Comparison of ENCODE assay signal across 25 cellular contexts in genomic region chr10:118710487-118710886, GRCh38.
"Had no signal": no experiment of that assay in that cellular context is flagged by ENCODE, and none has a peak within 500 bp of the region (broad histone marks: within the 10 kb centered on the region; RNA-seq: fewer than 3 reads in every experiment).

No MANE protein-coding gene starts in this region.

- H3K4me3 ChIP-seq: coronary artery, gastrocnemius medialis, lung, mucosa of descending colon, psoas muscle, sigmoid colon, thoracic aorta, tibial nerve, vagina had no signal

- H3K27me3 ChIP-seq: gastrocnemius medialis, sigmoid colon, tibial nerve, vagina had no signal

- ATAC-seq: gastrocnemius medialis; left lobe of liver; mucosa of descending colon; natural killer cell treated with Interleukin-12 subunit alpha and Interleukin-12 subunit beta and Interleukin-15 and Interleukin-18, amount 100 ng/mL, for 72 hours; psoas muscle; right cardiac atrium; stimulated activated naive B cell treated with anti-CD40 and anti-IgM and Interleukin-4, amounts not matched to agents 10 μg/mL and 1 μg/mL and 100 μg/mL, for 72 hours had no signal

- DNase-seq: dermis blood vessel endothelial cell; effector memory CD4-positive, alpha-beta T cell; foreskin fibroblast; gastrocnemius medialis; head of caudate nucleus; kidney; mucosa of descending colon; naive B cell; nucleus accumbens; psoas muscle; right cardiac atrium; sigmoid colon; stimulated activated CD4-positive, alpha-beta T cell treated with anti-CD3 and anti-CD28 coated beads, Interleukin-2, amount 100 ng/mL, for 24 hours; stimulated activated CD4-positive, alpha-beta T cell treated with anti-CD3 and anti-CD28 coated beads, Interleukin-4, amount 100 ng/mL, for 4 hours; stimulated activated naive B cell treated with anti-CD40 and anti-IgM and Interleukin-4, amounts not matched to agents 10 μg/mL and 1 μg/mL and 100 μg/mL, for 72 hours had no signal

- H3K9me3 Mint-ChIP-seq: memory B cell; mesothelial cell of epicardium; naive B cell; natural killer cell treated with Interleukin-12 subunit alpha and Interleukin-12 subunit beta and Interleukin-15 and Interleukin-18, amount 100 ng/mL, for 72 hours; stimulated activated naive B cell treated with anti-CD40 and anti-IgM and Interleukin-4, amounts not matched to agents 10 μg/mL and 1 μg/mL and 100 μg/mL, for 72 hours; stimulated activated naive CD8-positive, alpha-beta T cell treated with anti-CD3 and anti-CD28 coated beads, Interleukin-15, Interleukin-2, amounts not matched to agents 100 ng/mL and 50 ng/mL, for 24 hours had no signal

- H3K36me3 ChIP-seq: gastrocnemius medialis, sigmoid colon, thoracic aorta, vagina had no signal

- H3K9me3 ChIP-seq: gastrocnemius medialis, mucosa of descending colon, psoas muscle, sigmoid colon, thoracic aorta, tibial nerve, vagina had no signal

- H3K27ac ChIP-seq: coronary artery, gastrocnemius medialis, psoas muscle, sigmoid colon, thoracic aorta, tibial nerve, vagina had no signal

- H3K4me3 Mint-ChIP-seq: memory B cell; mesothelial cell of epicardium; natural killer cell treated with Interleukin-12 subunit alpha and Interleukin-12 subunit beta and Interleukin-15 and Interleukin-18, amount 100 ng/mL, for 72 hours; stimulated activated naive B cell treated with anti-CD40 and anti-IgM and Interleukin-4, amounts not matched to agents 10 μg/mL and 1 μg/mL and 100 μg/mL, for 72 hours; stimulated activated naive CD8-positive, alpha-beta T cell treated with anti-CD3 and anti-CD28 coated beads, Interleukin-15, Interleukin-2, amounts not matched to agents 100 ng/mL and 50 ng/mL, for 24 hours had no signal

- H3K27me3 Mint-ChIP-seq: memory B cell; naive B cell; natural killer cell treated with Interleukin-12 subunit alpha and Interleukin-12 subunit beta and Interleukin-15 and Interleukin-18, amount 100 ng/mL, for 72 hours; stimulated activated naive B cell treated with anti-CD40 and anti-IgM and Interleukin-4, amounts not matched to agents 10 μg/mL and 1 μg/mL and 100 μg/mL, for 72 hours; stimulated activated naive CD8-positive, alpha-beta T cell treated with anti-CD3 and anti-CD28 coated beads, Interleukin-15, Interleukin-2, amounts not matched to agents 100 ng/mL and 50 ng/mL, for 24 hours had no signal

- H3K27ac Mint-ChIP-seq: memory B cell; mesothelial cell of epicardium; natural killer cell treated with Interleukin-12 subunit alpha and Interleukin-12 subunit beta and Interleukin-15 and Interleukin-18, amount 100 ng/mL, for 72 hours; stimulated activated naive B cell treated with anti-CD40 and anti-IgM and Interleukin-4, amounts not matched to agents 10 μg/mL and 1 μg/mL and 100 μg/mL, for 72 hours; stimulated activated naive CD8-positive, alpha-beta T cell treated with anti-CD3 and anti-CD28 coated beads, Interleukin-15, Interleukin-2, amounts not matched to agents 100 ng/mL and 50 ng/mL, for 24 hours had no signal

- H3K4me1 Mint-ChIP-seq: mesothelial cell of epicardium had no signal
